ENCODE assay signal across 26 cellular contexts in the genomic region with DNA sequence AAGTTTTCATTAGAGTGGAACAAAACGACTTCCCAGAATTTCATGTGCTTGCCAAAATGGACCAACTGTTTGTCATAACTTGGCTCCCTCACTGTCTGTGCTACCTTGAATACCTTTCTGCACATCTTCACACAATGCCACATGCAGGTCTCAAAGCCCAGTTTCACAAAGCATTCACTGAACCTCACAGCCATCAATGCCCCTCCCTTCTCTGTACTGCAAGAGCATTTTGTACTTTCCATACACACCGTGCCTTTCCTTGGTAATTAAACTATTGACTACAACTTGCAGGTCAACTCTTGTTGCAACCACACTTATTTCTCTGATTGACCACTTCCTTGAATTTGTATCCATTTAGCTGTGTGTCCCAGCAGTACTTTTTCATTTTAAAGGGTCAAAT. TPM values are rescaled to one million over a fixed set of nuclear protein-coding genes. Genes with fewer than 3 reads are reported as not detected.
DNase-seq lines count a peak whose midpoint lies in the region; ATAC-seq, FAIRE-seq and TF ChIP-seq lines count a peak whose summit lies in the region.
"Had no signal": no experiment of that assay in that cellular context is flagged by ENCODE, and none has a peak within 500 bp of the region (broad histone marks: within the 10 kb centered on the region; RNA-seq: fewer than 3 reads in every experiment).

No MANE protein-coding gene starts in this region.

- peak; percentile 52 for DNase-seq in MM.1S
- no peak for DNase-seq in RCC 7860 (ENCODE audit: low spot score)
- no peak for DNase-seq in Peyer's patch
- DNase-seq: ACHN; BE2C; C1 segment of cervical spinal cord; CD4-positive, CD25-positive, alpha-beta regulatory T cell; CD8-positive, alpha-beta memory T cell; COR-L47; DMS 273 treated with DMSO at 0.1 percent for 48 hours; DMS53; DND-41; EL; HFFc6; KBM-7 had no signal

- H3K79me2 ChIP-seq in MM.1S (ENCODE audit: low read length), result no peaks in the 10 kb centered on the region

- H3K27ac ChIP-seq in MM.1S (ENCODE audit: low read length), result no peak overlapping the region
- H3K27ac ChIP-seq in Peyer's patch, result no peak overlapping the region

- H3K9me3 ChIP-seq in MM.1S (replicated peaks; ENCODE audit: insufficient read depth, low read length), result no peaks in the 10 kb centered on the region
- H3K9me3 ChIP-seq in Peyer's patch, result no peaks in the 10 kb centered on the region
- H3K9me3 ChIP-seq: BE2C had no signal

- H3K4me3 ChIP-seq in MM.1S (ENCODE audit: low read length) (no peak overlapping the region), Peyer's patch (no peak overlapping the region)
- H3K4me3 ChIP-seq: GM23338 had no signal

- ATAC-seq in GM18867 (IDR thresholded peaks at IDR 0.05; ENCODE audit: unreplicated experiment) (peak; percentile 63), GM21423 (IDR thresholded peaks at IDR 0.05; ENCODE audit: unreplicated experiment) (peak; percentile 43), GM18517 (IDR thresholded peaks at IDR 0.05; ENCODE audit: unreplicated experiment) (no peak)
- ATAC-seq: GM23338, HCT116, HepG2 had no signal

- H4K20me1 ChIP-seq in MM.1S (ENCODE audit: insufficient read depth, low read length), result no peaks in the 10 kb centered on the region

- H3K9ac ChIP-seq in MM.1S (ENCODE audit: low read length), result no peak overlapping the region

- H3K9me2 ChIP-seq in MM.1S (replicated peaks; ENCODE audit: insufficient read depth, low read length), result no peaks in the 10 kb centered on the region

- FAIRE-seq in RCC 7860 (lab: Jason Lieb, UNC), result no peak
- FAIRE-seq: A204.1, GM12892, GM18507, H54, HepG2 had no signal

- no peak overlapping the region for H3K4me2 ChIP-seq in MM.1S (ENCODE audit: low read depth, low read length)
- H3K4me2 ChIP-seq: GM23338 had no signal

- H3K4me1 ChIP-seq in MM.1S (ENCODE audit: low read length), result no peaks in the 10 kb centered on the region
- no peaks in the 10 kb centered on the region for H3K4me1 ChIP-seq in Peyer's patch
- H3K4me1 ChIP-seq: BE2C had no signal

- H2AFZ ChIP-seq in MM.1S (ENCODE audit: low read length), result no peak overlapping the region
- H2AFZ ChIP-seq: GM23338 had no signal

- H3K36me3 ChIP-seq in MM.1S (replicated peaks; ENCODE audit: insufficient read depth, low read length) (no peaks in the 10 kb centered on the region), Peyer's patch (no peaks in the 10 kb centered on the region)
- H3K36me3 ChIP-seq: BE2C had no signal

- no peak for TF ChIP-seq POLR2A in Peyer's patch (IDR thresholded peaks at IDR 0.05)

- H3F3A ChIP-seq in MM.1S (ENCODE audit: insufficient read depth, low read length), result no peaks in the 10 kb centered on the region

- H3K27me3 ChIP-seq in MM.1S (replicated peaks; ENCODE audit: insufficient read depth, low read length) (no peaks in the 10 kb centered on the region), Peyer's patch (no peaks in the 10 kb centered on the region)

- TF ChIP-seq CTCF in MM.1S (IDR thresholded peaks at IDR 0.05; ENCODE audit: low read length) (no peak), Peyer's patch (IDR thresholded peaks at IDR 0.05) (no peak)

RNA-seq across cellular contexts. Expression of a gene that starts 50.5 kb away (rescaled TPM):
- total RNA-seq in Peyer's patch, result not detected
- total RNA-seq: CD4-positive, CD25-positive, alpha-beta regulatory T cell; CD8-positive, alpha-beta memory T cell; G401; GM23338; HepG2 had no signal
